16 cellular contexts compared by ENCODE assay signal in the genomic region with DNA sequence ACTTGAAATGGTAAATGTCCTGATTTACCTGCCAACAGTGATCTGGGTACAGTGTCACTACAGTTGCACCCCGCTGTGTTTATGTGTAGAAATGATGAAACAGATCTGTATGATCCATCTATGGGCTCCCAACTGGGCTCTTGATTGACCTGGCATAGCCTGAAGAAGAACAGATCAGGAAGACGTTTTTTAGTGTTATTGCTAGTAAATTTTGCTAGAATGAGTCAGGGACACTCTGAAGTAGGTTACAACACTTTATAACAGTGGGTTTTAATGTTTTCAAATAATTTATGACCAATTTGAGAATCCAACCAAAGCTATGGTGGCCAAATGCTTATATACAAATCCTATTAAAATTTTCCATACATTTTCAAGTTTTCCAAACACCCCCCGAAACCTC.
"Had no signal": no experiment of that assay in that cellular context is flagged by ENCODE, and none has a peak within 500 bp of the region (broad histone marks: within the 10 kb centered on the region; RNA-seq: fewer than 3 reads in every experiment).

No MANE protein-coding gene starts in this region.

- DNase-seq: activated CD4-positive, alpha-beta T cell treated with anti-CD3 and anti-CD28 coated beads for 4 hours; activated CD8-positive, alpha-beta memory T cell treated with anti-CD3 and anti-CD28 coated beads, Interleukin-2, amount 50 U/mL, for 48 hours; activated CD8-positive, alpha-beta T cell treated with anti-CD3 and anti-CD28 coated beads for 36 hours; activated T-cell treated with anti-CD3 and anti-CD28 coated beads, Interleukin-2, amount 50 U/mL, for 1 hour; amniotic stem cell; MV-4-11; NCI-H1092 treated with DMSO at 0.1 percent for 48 hours; NCI-H1436; NCI-H1694 treated with DMSO at 0.1 percent for 48 hours; NCI-H2029 treated with DMSO at 0.1 percent for 48 hours; NCI-H345; NCI-H510A; NCI-H69; NK-92 treated with Interleukin-12 subunit alpha and Interleukin-12 subunit beta, amount 100 ng/mL, for 24 hours; SHP77 treated with DMSO at 0.1 percent for 48 hours had no signal

- ATAC-seq: activated CD4-positive, CD25-positive, alpha-beta regulatory T cell treated with anti-CD3 and anti-CD28 coated beads, Interleukin-2, amount 50 U/mL, for 24 hours; activated CD8-positive, alpha-beta T cell treated with anti-CD3 and anti-CD28 coated beads for 36 hours had no signal
